ENCODE assay signal across 9 cellular contexts in genomic region chr2:200756618-200757321, GRCh38. TPM values are rescaled to one million over a fixed set of nuclear protein-coding genes. Genes with fewer than 3 reads are reported as not detected.
DNase-seq lines count a peak whose midpoint lies in the region; ATAC-seq and TF ChIP-seq lines count a peak whose summit lies in the region.
"Had no signal": no experiment of that assay in that cellular context is flagged by ENCODE, and none has a peak within 500 bp of the region (broad histone marks: within the 10 kb centered on the region; RNA-seq: fewer than 3 reads in every experiment).

No MANE protein-coding gene starts in this region.

- TF ChIP-seq CTCF in right lobe of liver (IDR thresholded peaks at IDR 0.05): no peak

- peak overlapping the region in 2 of 3 donors; percentile 2 to 63 for H3K27ac ChIP-seq in right lobe of liver
- H3K27ac ChIP-seq in CD4-positive, alpha-beta memory T cell (ENCODE audit: low read depth, low read length): no peak overlapping the region
- H3K27ac ChIP-seq: VCaP had no signal

- peak overlapping the region in 2 of 3 donors; percentile 5 to 21 for H3K4me3 ChIP-seq in right lobe of liver
- H3K4me3 ChIP-seq in CD4-positive, alpha-beta memory T cell (ENCODE audit: low read length in 2 of 2): no peak overlapping the region

- CTCF ChIA-PET in CD4-positive, alpha-beta memory T cell (lab: Charles Lee; ENCODE audit: partially characterized antibody): interaction anchor here (1.7 kb wide), 1 partner anchor 8 kb away, joined by 4 read pairs; no protein-coding TSS in a partner anchor

- no peaks in the 10 kb centered on the region for H3K36me3 ChIP-seq in right lobe of liver
- H3K36me3 ChIP-seq in CD4-positive, alpha-beta memory T cell (ENCODE audit: insufficient read depth, low read length): no peaks in the 10 kb centered on the region

- POLR2A ChIA-PET in CD4-positive, alpha-beta memory T cell (lab: Charles Lee; ENCODE audit: partially characterized antibody): no interaction called here

- ATAC-seq in HG02763 (IDR thresholded peaks at IDR 0.05; ENCODE audit: unreplicated experiment) (peak; percentile 58), right lobe of liver (peak; percentile 79 to 91 (median 83))

- WGBS in right lobe of liver (ENCODE audit: insufficient coverage, low coverage, low lambda C conversion rate, missing lambda C conversion rate): 30% methylated on average over 2 of the region's 4 CpGs

- intact Hi-C loops in right lobe of liver (cut with DNase I): no loop called here
- intact Hi-C loops in CD4-positive, alpha-beta memory T cell (cut with micrococcal nuclease): no loop called here

- TF ChIP-seq POLR2A in right lobe of liver (IDR thresholded peaks at IDR 0.05): peak; percentile 26

- H3K27me3 Mint-ChIP-seq in CD4-positive, alpha-beta memory T cell: peaks cover 10 to 18% of the 10 kb centered on the region in 2 donors

- H3K9me3 ChIP-seq in right lobe of liver: no peaks in the 10 kb centered on the region
- H3K9me3 ChIP-seq in CD4-positive, alpha-beta memory T cell (ENCODE audit: control insufficient read depth in 1 of 2, low read length in 2 of 2): no peaks in the 10 kb centered on the region

- H3K27me3 ChIP-seq in right lobe of liver: no peaks in the 10 kb centered on the region
- no peaks in the 10 kb centered on the region for H3K27me3 ChIP-seq in CD4-positive, alpha-beta memory T cell (ENCODE audit: insufficient read depth, low read length)

- no peaks in the 10 kb centered on the region for H3K9me3 Mint-ChIP-seq in CD4-positive, alpha-beta memory T cell

- H3K4me3 Mint-ChIP-seq in CD4-positive, alpha-beta memory T cell: no peak overlapping the region

- no peaks in the 10 kb centered on the region for H3K36me3 Mint-ChIP-seq in CD4-positive, alpha-beta memory T cell

- peaks cover 0 to 25% (median 12%) of the 10 kb centered on the region in 4 donors for H3K4me1 ChIP-seq in right lobe of liver
- H3K4me1 ChIP-seq in CD4-positive, alpha-beta memory T cell (ENCODE audit: insufficient read depth, low read length): no peaks in the 10 kb centered on the region

- H3K4me1 Mint-ChIP-seq in CD4-positive, alpha-beta memory T cell: no peaks in the 10 kb centered on the region

- DNase-seq in Daoy (ENCODE audit: low read depth): peak; percentile 83
- peak; percentile 60 for DNase-seq in SW480 (ENCODE audit: low spot score)
- peak in 2 of 3 donors; percentile 53 for DNase-seq in right lobe of liver
- DNase-seq in NCI-H2171 treated with DMSO at 0.1 percent for 48 hours (lab: John Stamatoyannopoulos, UW): no peak
- DNase-seq in middle frontal gyrus (ENCODE audit: extremely low spot score, low spot score): no peak
- DNase-seq in DMS114 treated with DMSO at 0.1 percent for 48 hours (lab: John Stamatoyannopoulos, UW; ENCODE audit: unreplicated experiment): no peak
- DNase-seq in CD4-positive, alpha-beta memory T cell: no peak

- no peak overlapping the region for H3K27ac Mint-ChIP-seq in CD4-positive, alpha-beta memory T cell

RNA-seq across cellular contexts. Expression of gene BZW1, which starts 54.9 kb away (rescaled TPM):
- total RNA-seq in Daoy (2014; rRNA removed; shearing (Covaris generic)): 550 and 605 TPM in 2 replicates
- total RNA-seq in right lobe of liver: 100 to 1,000 TPM; 176 to 239 (median 210) TPM
- total RNA-seq in CD4-positive, alpha-beta memory T cell: 100 to 1,000 TPM; 126 to 133 TPM
- 100 to 1,000 TPM; 198 to 257 TPM for polyA plus RNA-seq in CD4-positive, alpha-beta memory T cell

Comparison
In these comparisons a context has a peak if more than half of its experiments do, and no peak if none do; other contexts are left out.
1. DNase-seq: peak in Daoy (single experiment), SW480 (single experiment) and right lobe of liver (2 of 3); none in NCI-H2171 treated with DMSO at 0.1 percent for 48 hours (single experiment), middle frontal gyrus (single experiment), DMS114 treated with DMSO at 0.1 percent for 48 hours (single experiment) and CD4-positive, alpha-beta memory T cell (0 of 5).
2. H3K4me3 ChIP-seq: peak in right lobe of liver (2 of 3); none in CD4-positive, alpha-beta memory T cell (0 of 2).